18 cellular contexts compared by ENCODE assay signal in genomic region chr1:118989878-118990378, GRCh38. TPM values are rescaled to one million over a fixed set of nuclear protein-coding genes. Genes with fewer than 3 reads are reported as not detected.
A peak's percentile ranks its signal among the peaks of the same experiment; 100 is the strongest.
DNase-seq lines count a peak whose midpoint lies in the region; ATAC-seq and TF ChIP-seq lines count a peak whose summit lies in the region.
"Had no signal": no experiment of that assay in that cellular context is flagged by ENCODE, and none has a peak within 500 bp of the region (broad histone marks: within the 10 kb centered on the region; RNA-seq: fewer than 3 reads in every experiment).

No MANE protein-coding gene starts in this region.

- 25 to 31% methylated on average over 21 of the region's 22 CpGs for WGBS in mesodermal cell (ENCODE audit: insufficient coverage in 2 of 2), 2 experiments

- peaks cover 0 to 98% of the 10 kb centered on the region in 2 donors for H3K27me3 ChIP-seq in breast epithelium

- no peak overlapping the region for H3K4me3 ChIP-seq in mesodermal cell (ENCODE audit: extremely low read depth, insufficient read depth, low read length, poor library complexity, severe bottlenecking)
- no peak overlapping the region for H3K4me3 ChIP-seq in coronary artery
- H3K4me3 ChIP-seq in breast epithelium = peak overlapping the region in 1 of 3 donors; percentile 84
- H3K4me3 ChIP-seq: A549, body of pancreas, heart right ventricle had no signal

- TF ChIP-seq POLR2A in breast epithelium (IDR thresholded peaks at IDR 0.05) = no peak

- ATAC-seq in HG02981 (IDR thresholded peaks at IDR 0.05; ENCODE audit: unreplicated experiment) = no peak
- ATAC-seq: A549; body of pancreas; heart right ventricle; natural killer cell treated with Interleukin-12 subunit alpha and Interleukin-12 subunit beta and Interleukin-15 and Interleukin-18, amount 100 ng/mL, for 72 hours had no signal

- peaks cover 27% of the 10 kb centered on the region for H3K4me1 ChIP-seq in mesodermal cell (ENCODE audit: control insufficient read depth, insufficient read depth, low read length, poor library complexity, severe bottlenecking)
- H3K4me1 ChIP-seq in breast epithelium = peaks cover 0 to 6% of the 10 kb centered on the region in 2 donors
- H3K4me1 ChIP-seq: A549 had no signal

- H3K9me3 Mint-ChIP-seq in activated naive CD4-positive, alpha-beta T cell treated with anti-CD3 and anti-CD28 coated beads, Interleukin-2, amount 10 ng/mL, durations not matched to agents 7 days and 5 days = peaks cover 2% of the 10 kb centered on the region
- H3K9me3 Mint-ChIP-seq: activated CD4-positive, alpha-beta memory T cell treated with anti-CD3 and anti-CD28 coated beads, Interleukin-2, amount 10 ng/mL, durations not matched to agents 7 days and 5 days; natural killer cell treated with Interleukin-12 subunit alpha and Interleukin-12 subunit beta and Interleukin-15 and Interleukin-18, amount 100 ng/mL, for 72 hours had no signal

- intact Hi-C loops in breast epithelium (cut with DNase I; ENCODE audit: low total_unique reads) = no loop called here

- peaks cover 98% of the 10 kb centered on the region for H3K27me3 Mint-ChIP-seq in activated naive CD4-positive, alpha-beta T cell treated with anti-CD3 and anti-CD28 coated beads, Interleukin-2, amount 10 ng/mL, durations not matched to agents 7 days and 5 days

- no peak overlapping the region for H3K4me3 Mint-ChIP-seq in activated naive CD4-positive, alpha-beta T cell treated with anti-CD3 and anti-CD28 coated beads, Interleukin-2, amount 10 ng/mL, durations not matched to agents 7 days and 5 days
- H3K4me3 Mint-ChIP-seq: activated CD4-positive, alpha-beta memory T cell treated with anti-CD3 and anti-CD28 coated beads, Interleukin-2, amount 10 ng/mL, durations not matched to agents 7 days and 5 days; natural killer cell treated with Interleukin-12 subunit alpha and Interleukin-12 subunit beta and Interleukin-15 and Interleukin-18, amount 100 ng/mL, for 72 hours had no signal

- CTCF ChIA-PET in activated naive CD4-positive, alpha-beta T cell treated with anti-CD3 and anti-CD28 coated beads, Interleukin-2, amount 10 ng/mL, durations not matched to agents 7 days and 5 days (lab: Charles Lee) = interaction anchor here (0.9 to 1.6 kb wide), 3 partner anchors 13 to 18 kb away, joined by 3 to 7 read pairs (median 4); no protein-coding TSS in a partner anchor

- H3K36me3 ChIP-seq in mesodermal cell (ENCODE audit: control insufficient read depth, insufficient read depth, low read length) (peaks cover 1% of the 10 kb centered on the region), breast epithelium (no peaks in the 10 kb centered on the region)
- H3K36me3 ChIP-seq: heart right ventricle had no signal

- TF ChIP-seq CTCF in coronary artery (IDR thresholded peaks at IDR 0.05) (no peak), breast epithelium (IDR thresholded peaks at IDR 0.05) (no peak)

- H3K4me1 Mint-ChIP-seq in activated naive CD4-positive, alpha-beta T cell treated with anti-CD3 and anti-CD28 coated beads, Interleukin-2, amount 10 ng/mL, durations not matched to agents 7 days and 5 days = peaks cover 9% of the 10 kb centered on the region

- H3K27ac ChIP-seq in mesodermal cell (ENCODE audit: low read depth, low read length, severe bottlenecking) (peak overlapping the region; percentile 88), coronary artery (no peak overlapping the region), breast epithelium (peak overlapping the region in 1 of 2 donors; percentile 94)
- H3K27ac ChIP-seq: A549, body of pancreas, heart right ventricle had no signal

- H3K9me3 ChIP-seq in mesodermal cell (ENCODE audit: control insufficient read depth, low read length) (no peaks in the 10 kb centered on the region), breast epithelium (no peaks in the 10 kb centered on the region)
- H3K9me3 ChIP-seq: A549, body of pancreas, heart right ventricle had no signal

- H3K36me3 Mint-ChIP-seq in activated naive CD4-positive, alpha-beta T cell treated with anti-CD3 and anti-CD28 coated beads, Interleukin-2, amount 10 ng/mL, durations not matched to agents 7 days and 5 days = peaks cover 20% of the 10 kb centered on the region

- H3K27ac Mint-ChIP-seq in activated naive CD4-positive, alpha-beta T cell treated with anti-CD3 and anti-CD28 coated beads, Interleukin-2, amount 10 ng/mL, durations not matched to agents 7 days and 5 days = peak overlapping the region; percentile 33
- H3K27ac Mint-ChIP-seq: activated CD4-positive, alpha-beta memory T cell treated with anti-CD3 and anti-CD28 coated beads, Interleukin-2, amount 10 ng/mL, durations not matched to agents 7 days and 5 days; natural killer cell treated with Interleukin-12 subunit alpha and Interleukin-12 subunit beta and Interleukin-15 and Interleukin-18, amount 100 ng/mL, for 72 hours had no signal

- DNase-seq in activated naive CD4-positive, alpha-beta T cell treated with anti-CD3 and anti-CD28 coated beads, Interleukin-2, amount 10 ng/mL, durations not matched to agents 7 days and 5 days = no peak
- no peak for DNase-seq in activated naive CD4-positive, alpha-beta T cell treated with anti-CD3 and anti-CD28 coated beads, Interleukin-2, amount 50 U/mL, for 16 hours
- DNase-seq in dermis blood vessel endothelial cell = peak; percentile 49
- no peak for DNase-seq in NCI-H1694 treated with DMSO at 0.1 percent for 48 hours (lab: John Stamatoyannopoulos, UW)
- DNase-seq in coronary artery (ENCODE audit: low spot score) = no peak
- DNase-seq in breast epithelium (ENCODE audit: low spot score in 2 of 2) = no peak
- DNase-seq: activated CD4-positive, alpha-beta memory T cell treated with anti-CD3 and anti-CD28 coated beads, Interleukin-2, amount 10 ng/mL, durations not matched to agents 7 days and 5 days; activated effector memory CD4-positive, alpha-beta T cell treated with anti-CD3 and anti-CD28 coated beads, Interleukin-2, amount 50 U/mL, for 16 hours; body of pancreas; heart right ventricle; NCI-H2081; NCI-H82; Right ventricle myocardium superior had no signal

RNA-seq across cellular contexts. Expression of gene TBX15, which starts 1.8 kb away (rescaled TPM):
- total RNA-seq in dermis blood vessel endothelial cell (not detected in 2 replicates), breast epithelium (10 to 100 TPM in 2 of 3 donors, 1 to 10 TPM in 1; 5.9 to 60.0 (median 34.1) TPM)
- 5.5 TPM for polyA plus RNA-seq in mesodermal cell (2013, experiment 1 of 2)
- 5.2 TPM for polyA plus RNA-seq in mesodermal cell (2013, experiment 2 of 2)
- total RNA-seq: activated CD4-positive, alpha-beta memory T cell treated with anti-CD3 and anti-CD28 coated beads, Interleukin-2, amount 10 ng/mL, durations not matched to agents 7 days and 5 days; body of pancreas; H4; natural killer cell treated with Interleukin-12 subunit alpha and Interleukin-12 subunit beta and Interleukin-15 and Interleukin-18, amount 100 ng/mL, for 72 hours had no signal
